ENCODE assay signal across 8 cellular contexts in genomic region chr9:26893030-26893676, GRCh38. TPM values are rescaled to one million over a fixed set of nuclear protein-coding genes. Genes with fewer than 3 reads are reported as not detected.
DNase-seq lines count a peak whose midpoint lies in the region; ATAC-seq and TF ChIP-seq lines count a peak whose summit lies in the region.

No MANE protein-coding gene starts in this region.

- H3K27ac ChIP-seq in RWPE2 (ENCODE audit: poor library complexity, severe bottlenecking) = peak overlapping the region; percentile 84
- H3K27ac ChIP-seq in skin epidermis = peak overlapping the region in 20 of 21 experiments; percentile 76 to 99 (median 96)

- H3K36me3 ChIP-seq in RWPE2 (ENCODE audit: low read depth) = peaks cover 7% of the 10 kb centered on the region; the same call in 1 of the 2 replicates

- no peaks in the 10 kb centered on the region for H3K9me3 ChIP-seq in RWPE2 (ENCODE audit: severe bottlenecking)

- DNase-seq in RWPE2 (ENCODE audit: low spot score) = no peak
- no peak for DNase-seq in fibroblast of the aortic adventitia (ENCODE audit: low read depth)
- no peak for DNase-seq in GF-D8 (lab: John Stamatoyannopoulos, UW)
- no peak for DNase-seq in NCI-H2107 (lab: John Stamatoyannopoulos, UW)
- no peak for DNase-seq in cerebellar cortex (ENCODE audit: low spot score)
- no peak for DNase-seq in NCI-H146 treated with DMSO at 0.1 percent for 48 hours (lab: John Stamatoyannopoulos, UW; ENCODE audit: unreplicated experiment)

- no peaks in the 10 kb centered on the region for H3K27me3 ChIP-seq in RWPE2 (ENCODE audit: insufficient read depth, poor library complexity, severe bottlenecking)

- H3K4me3 ChIP-seq in RWPE2 (ENCODE audit: severe bottlenecking) = peak overlapping the region; percentile 91
- H3K4me3 ChIP-seq in fibroblast of the aortic adventitia (ENCODE audit: low read depth, low read length) = peak overlapping the region; percentile 97
- peak overlapping the region; percentile 65 to 100 (median 87) for H3K4me3 ChIP-seq in skin epidermis

- TF ChIP-seq CTCF in RWPE2 (IDR thresholded peaks at IDR 0.05; ENCODE audit: poor library complexity, severe bottlenecking) (no peak), fibroblast of the aortic adventitia (IDR thresholded peaks at IDR 0.05; ENCODE audit: insufficient read depth, low read length) (no peak)

- ATAC-seq in GM21390 (IDR thresholded peaks at IDR 0.05; ENCODE audit: unreplicated experiment) = peak; percentile 1
- no peak for ATAC-seq in RWPE2 (ENCODE audit: low read depth)

- peaks cover 2% of the 10 kb centered on the region for H3K4me1 ChIP-seq in RWPE2 (ENCODE audit: insufficient read depth, poor library complexity, severe bottlenecking)

RNA-seq across cellular contexts. Expression of gene CAAP1, which starts 0.6 kb away (rescaled TPM):
- 19.0 and 50.9 TPM in 2 replicates for total RNA-seq in fibroblast of the aortic adventitia (ENCODE audit: low replicate concordance)

RNA-seq across cellular contexts. Expression of gene PLAA, which starts 53.9 kb away (rescaled TPM):
- 35.2 and 51.0 TPM in 2 replicates for total RNA-seq in fibroblast of the aortic adventitia (ENCODE audit: low replicate concordance)
